8 cellular contexts compared by ENCODE assay signal in genomic region chr15:31324739-31325431, GRCh38. TPM values are rescaled to one million over a fixed set of nuclear protein-coding genes. Genes with fewer than 3 reads are reported as not detected.
A peak's percentile ranks its signal among the peaks of the same experiment; 100 is the strongest.
DNase-seq lines count a peak whose midpoint lies in the region; ATAC-seq and TF ChIP-seq lines count a peak whose summit lies in the region.

No MANE protein-coding gene starts in this region.

- H3K4me3 Mint-ChIP-seq in GM23338 (peak overlapping the region; percentile 80), glutamatergic neuron (ENCODE audit: unreplicated experiment) (peak overlapping the region; percentile 87)

- H3K36me3 ChIP-seq in GM23338 (ENCODE audit: insufficient read depth) (no peaks in the 10 kb centered on the region), smooth muscle cell (ENCODE audit: low read depth) (no peaks in the 10 kb centered on the region)

- H3K79me2 ChIP-seq in GM23338 (replicated peaks; ENCODE audit: insufficient read depth) (peaks cover 11% of the 10 kb centered on the region), smooth muscle cell (ENCODE audit: low read depth) (peaks cover 19% of the 10 kb centered on the region)

- H3K9me2 ChIP-seq in GM23338 (ENCODE audit: insufficient read depth) = no peaks in the 10 kb centered on the region

- H3K4me3 ChIP-seq in GM23338 (peak overlapping the region; percentile 70), WI38 (ENCODE audit: low read depth, low read length) (peak overlapping the region; percentile 75), smooth muscle cell (peak overlapping the region; percentile 86)

- H3K4me1 Mint-ChIP-seq in GM23338 = peaks cover 19% of the 10 kb centered on the region
- H3K4me1 Mint-ChIP-seq in glutamatergic neuron (ENCODE audit: low read depth, unreplicated experiment) = peaks cover 31% of the 10 kb centered on the region

- H4K20me1 ChIP-seq in GM23338 (replicated peaks; ENCODE audit: insufficient read depth) (peaks cover 9% of the 10 kb centered on the region; the same call in 1 of the 2 replicates), smooth muscle cell (ENCODE audit: low read depth) (peaks cover 20% of the 10 kb centered on the region)

- ATAC-seq in GM23338 (no peak), GM19452 (IDR thresholded peaks at IDR 0.05; ENCODE audit: unreplicated experiment) (no peak), GM21381 (IDR thresholded peaks at IDR 0.05; ENCODE audit: unreplicated experiment) (no peak), GM21717 (IDR thresholded peaks at IDR 0.05; ENCODE audit: unreplicated experiment) (no peak)

- H3K36me3 Mint-ChIP-seq in GM23338 (ENCODE audit: low read depth) (no peaks in the 10 kb centered on the region; the same call in 2 of the 3 replicates), glutamatergic neuron (ENCODE audit: unreplicated experiment) (no peaks in the 10 kb centered on the region)

- H3K27me3 ChIP-seq in GM23338 (ENCODE audit: insufficient read depth) = peaks cover 16% of the 10 kb centered on the region; the same call in 1 of the 2 replicates
- no peaks in the 10 kb centered on the region for H3K27me3 ChIP-seq in smooth muscle cell (ENCODE audit: low read depth)

- H3K27ac ChIP-seq in GM23338 (ENCODE audit: low read depth) = no peak overlapping the region
- peak overlapping the region; percentile 93 for H3K27ac ChIP-seq in smooth muscle cell (ENCODE audit: low read depth)

- TF ChIP-seq CTCF in GM23338 (conservative IDR thresholded peaks at IDR 0.05; ENCODE audit: low read depth in 2 of 2) (no peak), WI38 (IDR thresholded peaks at IDR 0.05; ENCODE audit: low read depth, low read length) (no peak), glutamatergic neuron (IDR thresholded peaks at IDR 0.05; ENCODE audit: partially characterized antibody, unreplicated experiment) (no peak), smooth muscle cell (IDR thresholded peaks at IDR 0.05; ENCODE audit: borderline replicate concordance, insufficient read depth, poor library complexity, severe bottlenecking) (no peak)

- H3K9ac ChIP-seq in smooth muscle cell (ENCODE audit: low read depth) = peak overlapping the region; percentile 87

- H3K27me3 Mint-ChIP-seq in GM23338 (ENCODE audit: insufficient read depth, low read depth, poor library complexity) (peaks cover 8% of the 10 kb centered on the region), glutamatergic neuron (ENCODE audit: unreplicated experiment) (peaks cover 22% of the 10 kb centered on the region)

- H3K9me3 ChIP-seq in smooth muscle cell (replicated peaks; ENCODE audit: low read depth) = peaks cover 3% of the 10 kb centered on the region

- H3K4me1 ChIP-seq in GM23338 (ENCODE audit: insufficient read depth) (peaks cover 15% of the 10 kb centered on the region), smooth muscle cell (ENCODE audit: low read depth) (peaks cover 15% of the 10 kb centered on the region)

- WGBS in smooth muscle cell (ENCODE audit: low lambda C conversion rate) = 74% methylated on average over 17 of the region's 17 CpGs

- H3K4me2 ChIP-seq in GM23338 (peak overlapping the region; percentile 95), smooth muscle cell (peak overlapping the region; percentile 98)

- H2AFZ ChIP-seq in GM23338 = peak overlapping the region; percentile 72; the same call in 1 of the 2 replicates
- peak overlapping the region; percentile 64 for H2AFZ ChIP-seq in smooth muscle cell (ENCODE audit: low read depth)

- DNase-seq in GM23338 (ENCODE audit: low spot score) (no peak), glutamatergic neuron (no peak), smooth muscle cell (lab: John Stamatoyannopoulos, UW; ENCODE audit: unreplicated experiment) (no peak), NCI-H128 (lab: John Stamatoyannopoulos, UW; ENCODE audit: unreplicated experiment) (no peak)

- H3K9me3 Mint-ChIP-seq in GM23338 (peaks cover 4% of the 10 kb centered on the region; the same call in 1 of the 3 replicates), glutamatergic neuron (ENCODE audit: unreplicated experiment) (peaks cover 17% of the 10 kb centered on the region)

- H3F3A ChIP-seq in GM23338 (replicated peaks; ENCODE audit: low read depth) (0 out of 2 replicates have a peak, but pooled peaks cover 4% of the 10 kb centered on the region), smooth muscle cell (ENCODE audit: low read depth) (no peaks in the 10 kb centered on the region)

- H3K27ac Mint-ChIP-seq in GM23338 (no peak overlapping the region), glutamatergic neuron (ENCODE audit: unreplicated experiment) (peak overlapping the region; percentile 96)

TF ChIP-seq in GM23338, 12 proteins besides CTCF, POLR2A, EP300 and RAD21:
- TF ChIP-seq POLR2AphosphoS5 (IDR thresholded peaks at IDR 0.05; ENCODE audit: low read depth) (no peak), ZNF331 (CRISPR knock-in tag; IDR thresholded peaks at IDR 0.05; ENCODE audit: low read depth) (no peak)
- TF ChIP-seq, protein P1, sequence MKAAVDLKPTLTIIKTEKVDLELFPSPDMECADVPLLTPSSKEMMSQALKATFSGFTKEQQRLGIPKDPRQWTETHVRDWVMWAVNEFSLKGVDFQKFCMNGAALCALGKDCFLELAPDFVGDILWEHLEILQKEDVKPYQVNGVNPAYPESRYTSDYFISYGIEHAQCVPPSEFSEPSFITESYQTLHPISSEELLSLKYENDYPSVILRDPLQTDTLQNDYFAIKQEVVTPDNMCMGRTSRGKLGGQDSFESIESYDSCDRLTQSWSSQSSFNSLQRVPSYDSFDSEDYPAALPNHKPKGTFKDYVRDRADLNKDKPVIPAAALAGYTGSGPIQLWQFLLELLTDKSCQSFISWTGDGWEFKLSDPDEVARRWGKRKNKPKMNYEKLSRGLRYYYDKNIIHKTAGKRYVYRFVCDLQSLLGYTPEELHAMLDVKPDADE (IDR thresholded peaks at IDR 0.05) = no peak

RNA-seq across cellular contexts. Expression of gene KLF13, which starts 1.8 kb away (rescaled TPM):
- 21.5 and 23.5 TPM in 2 replicates for total RNA-seq in GM23338 (2014; rRNA removed; shearing (Covaris generic))
- polyA plus RNA-seq in GM23338 (2016; fragmentation: Nextera tagmentation; extraction: Ambion mirVana) = 28.6 and 35.7 TPM in 2 replicates
- 141 TPM for total RNA-seq in glutamatergic neuron (ENCODE audit: unreplicated experiment)
- 74.2 and 77.4 TPM in 2 replicates for total RNA-seq in smooth muscle cell
- 42.1 and 58.0 TPM in 2 replicates for polyA plus RNA-seq in smooth muscle cell
